Comparison of ENCODE assay signal across 11 cellular contexts in genomic region chr7:129784783-129785456, GRCh38.
DNase-seq lines count a peak whose midpoint lies in the region; ATAC-seq, FAIRE-seq and TF ChIP-seq lines count a peak whose summit lies in the region.
"Had no signal": no experiment of that assay in that cellular context is flagged by ENCODE, and none has a peak within 500 bp of the region (broad histone marks: within the 10 kb centered on the region; RNA-seq: fewer than 3 reads in every experiment).

No MANE protein-coding gene starts in this region.

- POLR2A ChIA-PET in CD8-positive, alpha-beta memory T cell (lab: Charles Lee) = interaction anchor here (0.9 kb wide), 1 partner anchor 20 kb away, joined by 3 read pairs; no protein-coding TSS in a partner anchor
- POLR2A ChIA-PET in IMR-90 (lab: Charles Lee; ENCODE audit: unreplicated experiment) = no interaction called here
- POLR2A ChIA-PET in naive thymus-derived CD8-positive, alpha-beta T cell (lab: Charles Lee) = no interaction called here

- peaks cover 30% of the 10 kb centered on the region for H4K20me1 ChIP-seq in IMR-90 (ENCODE audit: insufficient read depth, low read length)

- H3K9ac ChIP-seq in IMR-90 (ENCODE audit: low read depth, low read length) = no peak overlapping the region

- no peak overlapping the region for H3K4ac ChIP-seq in IMR-90 (ENCODE audit: low read depth, low read length)

- FAIRE-seq in urothelium cell line (lab: Jason Lieb, UNC) = no peak

- H3K23ac ChIP-seq in IMR-90 (ENCODE audit: low read depth, low read length) = peak overlapping the region; percentile 62; the same call in 1 of the 2 replicates

- no peak overlapping the region for H3K4me3 ChIP-seq in CD8-positive, alpha-beta memory T cell (ENCODE audit: low read length)
- H3K4me3 ChIP-seq in IMR-90 (ENCODE audit: insufficient read depth, low read depth, low read length) (no peak overlapping the region), adrenal gland (peak overlapping the region in 1 of 4 donors; percentile 40)

- intact Hi-C loops in IMR-90 (cut with micrococcal nuclease) (no loop called here), adrenal gland (cut with DNase I) (no loop called here)

- H2BK120ac ChIP-seq in IMR-90 (ENCODE audit: low read depth, low read length) = no peak overlapping the region

- H3K56ac ChIP-seq in IMR-90 (ENCODE audit: extremely low read depth, insufficient read depth, low read length) = no peak overlapping the region

- no peak overlapping the region for H3K4me2 ChIP-seq in IMR-90 (ENCODE audit: low read depth, low read length)

- TF ChIP-seq CTCF in IMR-90 (conservative IDR thresholded peaks at IDR 0.05; ENCODE audit: low read depth, low read length) (no peak), adrenal gland (IDR thresholded peaks at IDR 0.05) (no peak), nephron progenitor cell (IDR thresholded peaks at IDR 0.05) (no peak)

- no peak overlapping the region for H2AK9ac ChIP-seq in IMR-90 (replicated peaks; ENCODE audit: low read depth, low read length, poor library complexity)

- TF ChIP-seq RAD21 in IMR-90 (IDR thresholded peaks at IDR 0.05; ENCODE audit: low read length) = no peak

- H3K9me3 ChIP-seq in CD8-positive, alpha-beta memory T cell (ENCODE audit: low read length) = no peaks in the 10 kb centered on the region
- H3K9me3 ChIP-seq in IMR-90 (ENCODE audit: control insufficient read depth, insufficient read depth, low read length) (peaks cover 8% of the 10 kb centered on the region), adrenal gland (replicated peaks in 1 of 3) (no peaks in the 10 kb centered on the region)

- peaks cover 52% of the 10 kb centered on the region for H3K4me1 ChIP-seq in CD8-positive, alpha-beta memory T cell (ENCODE audit: insufficient read depth, low read length)
- peaks cover 4% of the 10 kb centered on the region for H3K4me1 ChIP-seq in IMR-90 (ENCODE audit: control insufficient read depth, insufficient read depth, low read length)
- H3K4me1 ChIP-seq in adrenal gland (replicated peaks in 1 of 2) = peaks cover 0 to 52% of the 10 kb centered on the region in 2 donors

- peaks cover 36 to 47% (median 41%) of the 10 kb centered on the region in 3 donors for H3K4me1 Mint-ChIP-seq in CD8-positive, alpha-beta memory T cell
- peaks cover 27 to 52% (median 44%) of the 10 kb centered on the region in 4 donors for H3K4me1 Mint-ChIP-seq in naive thymus-derived CD8-positive, alpha-beta T cell
- H3K4me1 Mint-ChIP-seq in nephron progenitor cell = peaks cover 66% of the 10 kb centered on the region

- CTCF ChIA-PET in CD8-positive, alpha-beta memory T cell (lab: Charles Lee) = no interaction called here
- CTCF ChIA-PET in IMR-90 (lab: Yijun Ruan, JAX) = no interaction called here

- no peak overlapping the region for H2BK5ac ChIP-seq in IMR-90 (ENCODE audit: low read depth, low read length, poor library complexity, severe bottlenecking)

- dilution Hi-C loops in IMR-90 (cut with HindIII; ENCODE audit: low sequenced_read_pairs, unreplicated experiment) = no loop called here

- H3K27ac Mint-ChIP-seq in CD8-positive, alpha-beta memory T cell = peak overlapping the region in 1 of 8 donors; percentile 39
- H3K27ac Mint-ChIP-seq in naive thymus-derived CD8-positive, alpha-beta T cell = no peak overlapping the region
- H3K27ac Mint-ChIP-seq in nephron progenitor cell = no peak overlapping the region

- TF ChIP-seq POLR2A in IMR-90 (IDR thresholded peaks at IDR 0.05; ENCODE audit: low read depth, low read length) (no peak), adrenal gland (IDR thresholded peaks at IDR 0.05) (no peak)

- H2AFZ ChIP-seq in IMR-90 (replicated peaks; ENCODE audit: low read length, poor library complexity) = no peak overlapping the region

- no peak overlapping the region for H4K5ac ChIP-seq in IMR-90 (ENCODE audit: low read depth, low read length)

- H2BK20ac ChIP-seq in IMR-90 (ENCODE audit: low read depth, low read length) = no peak overlapping the region

- no peaks in the 10 kb centered on the region for H3K79me1 ChIP-seq in IMR-90 (ENCODE audit: low read depth in 1 of 2, low read length in 2 of 2)

- no peak overlapping the region for H2BK15ac ChIP-seq in IMR-90 (ENCODE audit: low read depth, low read length)

- no peak for DNase-seq in CD8-positive, alpha-beta memory T cell
- DNase-seq in IMR-90 (no peak), adrenal gland (peak in 6 of 7 donors; percentile 33 to 67 (median 45)), urothelium cell line (ENCODE audit: low spot score) (no peak), 8988T (no peak), nephron progenitor cell (no peak)
- DNase-seq in naive thymus-derived CD8-positive, alpha-beta T cell = no peak
- no peak for DNase-seq in stimulated activated naive CD4-positive, alpha-beta T cell (lab: John Stamatoyannopoulos, UW)
- DNase-seq: activated naive CD4-positive, alpha-beta T cell treated with Interleukin-2 at 50 U/mL for 16 hours; DMS79 treated with DMSO at 0.1 percent for 48 hours; NCI-H446 had no signal

- no peak overlapping the region for H4K91ac ChIP-seq in IMR-90 (ENCODE audit: insufficient read depth, low read depth, low read length)

- no peak overlapping the region for H4K8ac ChIP-seq in IMR-90 (ENCODE audit: low read depth in 2 of 2, low read length in 2 of 2)

- H3K36me3 ChIP-seq in CD8-positive, alpha-beta memory T cell (ENCODE audit: insufficient read depth, low read length) = no peaks in the 10 kb centered on the region
- H3K36me3 ChIP-seq in IMR-90 (ENCODE audit: control insufficient read depth, insufficient read depth, low read length) = no peaks in the 10 kb centered on the region
- H3K36me3 ChIP-seq in adrenal gland (replicated peaks in 1 of 2) = no peaks in the 10 kb centered on the region

- H3K9me1 ChIP-seq in IMR-90 (ENCODE audit: insufficient read depth, low read length) = no peaks in the 10 kb centered on the region

- peaks cover 51% of the 10 kb centered on the region for H3K27me3 ChIP-seq in CD8-positive, alpha-beta memory T cell (ENCODE audit: insufficient read depth, low read length, poor library complexity, severe bottlenecking)
- H3K27me3 ChIP-seq in IMR-90 (ENCODE audit: control insufficient read depth, insufficient read depth, low read length) = peaks cover 87% of the 10 kb centered on the region
- peaks cover 61% of the 10 kb centered on the region for H3K27me3 ChIP-seq in adrenal gland

- H3K4me3 Mint-ChIP-seq in CD8-positive, alpha-beta memory T cell = peak overlapping the region; percentile 48 to 82 (median 63)
- H3K4me3 Mint-ChIP-seq in naive thymus-derived CD8-positive, alpha-beta T cell = peak overlapping the region; percentile 33 to 84 (median 68)
- H3K4me3 Mint-ChIP-seq in nephron progenitor cell = no peak overlapping the region

- no peak for ATAC-seq in IMR-90 (ENCODE audit: low read depth)
- ATAC-seq in naive thymus-derived CD8-positive, alpha-beta T cell = no peak

- peaks cover 0 to 3% (median 0%) of the 10 kb centered on the region in 5 donors for H3K9me3 Mint-ChIP-seq in CD8-positive, alpha-beta memory T cell
- H3K9me3 Mint-ChIP-seq in naive thymus-derived CD8-positive, alpha-beta T cell = no peaks in the 10 kb centered on the region
- H3K9me3 Mint-ChIP-seq in nephron progenitor cell = peaks cover 3% of the 10 kb centered on the region

- no peak overlapping the region for H3K27ac ChIP-seq in CD8-positive, alpha-beta memory T cell (ENCODE audit: low read depth, low read length)
- H3K27ac ChIP-seq in IMR-90 (ENCODE audit: insufficient read depth, low read length) (no peak overlapping the region), adrenal gland (no peak overlapping the region)

- H3K18ac ChIP-seq in IMR-90 (ENCODE audit: low read depth, low read length) = no peak overlapping the region

- H3K36me3 Mint-ChIP-seq in CD8-positive, alpha-beta memory T cell = no peaks in the 10 kb centered on the region
- H3K36me3 Mint-ChIP-seq in naive thymus-derived CD8-positive, alpha-beta T cell = peaks cover 0 to 8% (median 0%) of the 10 kb centered on the region in 3 donors
- H3K36me3 Mint-ChIP-seq in nephron progenitor cell (ENCODE audit: low read depth) = no peaks in the 10 kb centered on the region

- no TSS peak for BruUV-seq in IMR-90 (replicated peaks; lab: Mats Ljungman, UMichigan)

- no peak overlapping the region for H2AK5ac ChIP-seq in IMR-90 (ENCODE audit: low read depth, low read length)

- H3K14ac ChIP-seq in IMR-90 (replicated peaks; ENCODE audit: low read depth, low read length) = no peak overlapping the region

- 0% methylated on average over 3 of the region's 28 CpGs; no CpG with 5 or more reads in 1 of the 2 experiments for WGBS in IMR-90 (ENCODE audit: extremely low coverage in 2 of 2, insufficient read length in 1 of 2), 2 experiments
- WGBS in adrenal gland, 4 donors = 5 to 10% (median 7%) methylated on average over 22 to 28 of the region's 28 CpGs

- in situ Hi-C loops in IMR-90 (cut with MboI; ENCODE audit: low sequenced_read_pairs) = no loop called here

- H3K27me3 Mint-ChIP-seq in CD8-positive, alpha-beta memory T cell = peaks cover 71 to 74% of the 10 kb centered on the region in 2 donors
- H3K27me3 Mint-ChIP-seq in naive thymus-derived CD8-positive, alpha-beta T cell = peaks cover 24 to 83% (median 53%) of the 10 kb centered on the region in 5 donors
- peaks cover 77% of the 10 kb centered on the region for H3K27me3 Mint-ChIP-seq in nephron progenitor cell (ENCODE audit: low read depth, poor library complexity)

TF ChIP-seq in IMR-90, 13 proteins besides CTCF, POLR2A, EP300 and RAD21 (continues in another document):
- TF ChIP-seq RCOR1 (IDR thresholded peaks at IDR 0.05; ENCODE audit: insufficient replicate concordance, low read length) (no peak), FOS (IDR thresholded peaks at IDR 0.05; ENCODE audit: low read depth, low read length) (no peak), MAFK (IDR thresholded peaks at IDR 0.05; ENCODE audit: low read depth, low read length) (no peak), RFX5 (IDR thresholded peaks at IDR 0.05; ENCODE audit: low read depth, low read length) (no peak), CEBPB (IDR thresholded peaks at IDR 0.05; ENCODE audit: low read depth, low read length) (no peak), CHD1 (IDR thresholded peaks at IDR 0.05; ENCODE audit: low read depth, low read length) (no peak), USF2 (IDR thresholded peaks at IDR 0.05; ENCODE audit: low read depth, low read length) (no peak), BHLHE40 (IDR thresholded peaks at IDR 0.05; ENCODE audit: low read depth, low read length) (no peak), MAZ (IDR thresholded peaks at IDR 0.05; ENCODE audit: borderline replicate concordance, low read depth, low read length) (no peak), NFE2L2 (IDR thresholded peaks at IDR 0.05; ENCODE audit: low read depth, low read length) (no peak)

Comparison
In these comparisons a context has a peak if more than half of its experiments do, and no peak if none do; other contexts are left out.
1. DNase-seq: peak in adrenal gland (6 of 7); none in CD8-positive, alpha-beta memory T cell (0 of 5), IMR-90 (single experiment), naive thymus-derived CD8-positive, alpha-beta T cell (0 of 10), urothelium cell line (single experiment), stimulated activated naive CD4-positive, alpha-beta T cell (0 of 6), 8988T (single experiment) and nephron progenitor cell (single experiment).